In genomic region chr10:69307434-69307833, GRCh38 we compare ENCODE assay signal across 9 cellular contexts.
"Had no signal": no experiment of that assay in that cellular context is flagged by ENCODE, and none has a peak within 500 bp of the region (broad histone marks: within the 10 kb centered on the region; RNA-seq: fewer than 3 reads in every experiment).

No MANE protein-coding gene starts in this region.

- H3K27ac ChIP-seq: HL-60, KMS-11 had no signal

- H3K4me2 ChIP-seq: KMS-11 had no signal

- H3K9ac ChIP-seq: KMS-11 had no signal

- H3K27ac Mint-ChIP-seq: IgD-negative memory B cell had no signal

- H3K4me3 Mint-ChIP-seq: IgD-negative memory B cell had no signal

- DNase-seq: IMR-90, Karpas-422, KBM-7, KG1 had no signal

- H3K9me3 Mint-ChIP-seq: IgD-negative memory B cell had no signal

- FAIRE-seq: HepG2, HTR-8/SVneo had no signal

- H3K36me3 Mint-ChIP-seq: IgD-negative memory B cell had no signal

- ATAC-seq: HepG2 had no signal
